2 cellular contexts compared by ENCODE assay signal in genomic region chrX:16145656-16146055, GRCh38.
A peak's percentile ranks its signal among the peaks of the same experiment; 100 is the strongest.
TF ChIP-seq lines count a peak whose summit lies in the region.

No MANE protein-coding gene starts in this region.

TF ChIP-seq in A549, 52 proteins besides CTCF, POLR2A, EP300 and RAD21:
- TF ChIP-seq NPAS2 (CRISPR knock-in tag; IDR thresholded peaks at IDR 0.05; ENCODE audit: borderline replicate concordance) (no peak), MAFK (IDR thresholded peaks at IDR 0.05; ENCODE audit: partially characterized antibody) (peak; percentile 52), GATA3 (IDR thresholded peaks at IDR 0.05; ENCODE audit: borderline replicate concordance) (no peak), FOSL2 (IDR thresholded peaks at IDR 0.05) (no peak), FOSL2 (CRISPR knock-in tag; IDR thresholded peaks at IDR 0.05) (no peak), KDM5A (IDR thresholded peaks at IDR 0.05) (no peak)
TF ChIP-seq in A549: peak in this region for 1.

TF ChIP-seq in K562, 482 proteins besides CTCF, POLR2A, EP300 and RAD21:
- TF ChIP-seq GATA2 (CRISPR knock-in tag; IDR thresholded peaks at IDR 0.05) (no peak), C11orf30 (IDR thresholded peaks at IDR 0.05; ENCODE audit: low read depth) (0 out of 2 replicates have a peak, but pooled peaks have one; percentile 17), STAT5B (CRISPR knock-in tag; IDR thresholded peaks at IDR 0.05) (no peak), ZNF316 (IDR thresholded peaks at IDR 0.05) (peak; percentile 54; the same call in 1 of the 2 replicates)
- TF ChIP-seq, protein P1, sequence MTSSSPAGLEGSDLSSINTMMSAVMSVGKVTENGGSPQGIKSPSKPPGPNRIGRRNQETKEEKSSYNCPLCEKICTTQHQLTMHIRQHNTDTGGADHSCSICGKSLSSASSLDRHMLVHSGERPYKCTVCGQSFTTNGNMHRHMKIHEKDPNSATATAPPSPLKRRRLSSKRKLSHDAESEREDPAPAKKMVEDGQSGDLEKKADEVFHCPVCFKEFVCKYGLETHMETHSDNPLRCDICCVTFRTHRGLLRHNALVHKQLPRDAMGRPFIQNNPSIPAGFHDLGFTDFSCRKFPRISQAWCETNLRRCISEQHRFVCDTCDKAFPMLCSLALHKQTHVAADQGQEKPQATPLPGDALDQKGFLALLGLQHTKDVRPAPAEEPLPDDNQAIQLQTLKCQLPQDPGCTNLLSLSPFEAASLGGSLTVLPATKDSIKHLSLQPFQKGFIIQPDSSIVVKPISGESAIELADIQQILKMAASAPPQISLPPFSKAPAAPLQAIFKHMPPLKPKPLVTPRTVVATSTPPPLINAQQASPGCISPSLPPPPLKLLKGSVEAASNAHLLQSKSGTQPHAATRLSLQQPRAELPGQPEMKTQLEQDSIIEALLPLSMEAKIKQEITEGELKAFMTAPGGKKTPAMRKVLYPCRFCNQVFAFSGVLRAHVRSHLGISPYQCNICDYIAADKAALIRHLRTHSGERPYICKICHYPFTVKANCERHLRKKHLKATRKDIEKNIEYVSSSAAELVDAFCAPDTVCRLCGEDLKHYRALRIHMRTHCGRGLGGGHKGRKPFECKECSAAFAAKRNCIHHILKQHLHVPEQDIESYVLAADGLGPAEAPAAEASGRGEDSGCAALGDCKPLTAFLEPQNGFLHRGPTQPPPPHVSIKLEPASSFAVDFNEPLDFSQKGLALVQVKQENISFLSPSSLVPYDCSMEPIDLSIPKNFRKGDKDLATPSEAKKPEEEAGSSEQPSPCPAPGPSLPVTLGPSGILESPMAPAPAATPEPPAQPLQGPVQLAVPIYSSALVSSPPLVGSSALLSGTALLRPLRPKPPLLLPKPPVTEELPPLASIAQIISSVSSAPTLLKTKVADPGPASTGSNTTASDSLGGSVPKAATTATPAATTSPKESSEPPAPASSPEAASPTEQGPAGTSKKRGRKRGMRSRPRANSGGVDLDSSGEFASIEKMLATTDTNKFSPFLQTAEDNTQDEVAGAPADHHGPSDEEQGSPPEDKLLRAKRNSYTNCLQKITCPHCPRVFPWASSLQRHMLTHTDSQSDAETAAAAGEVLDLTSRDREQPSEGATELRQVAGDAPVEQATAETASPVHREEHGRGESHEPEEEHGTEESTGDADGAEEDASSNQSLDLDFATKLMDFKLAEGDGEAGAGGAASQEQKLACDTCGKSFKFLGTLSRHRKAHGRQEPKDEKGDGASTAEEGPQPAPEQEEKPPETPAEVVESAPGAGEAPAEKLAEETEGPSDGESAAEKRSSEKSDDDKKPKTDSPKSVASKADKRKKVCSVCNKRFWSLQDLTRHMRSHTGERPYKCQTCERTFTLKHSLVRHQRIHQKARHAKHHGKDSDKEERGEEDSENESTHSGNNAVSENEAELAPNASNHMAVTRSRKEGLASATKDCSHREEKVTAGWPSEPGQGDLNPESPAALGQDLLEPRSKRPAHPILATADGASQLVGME (CRISPR knock-in tag; IDR thresholded peaks at IDR 0.05) = no peak
